In the genomic region with DNA sequence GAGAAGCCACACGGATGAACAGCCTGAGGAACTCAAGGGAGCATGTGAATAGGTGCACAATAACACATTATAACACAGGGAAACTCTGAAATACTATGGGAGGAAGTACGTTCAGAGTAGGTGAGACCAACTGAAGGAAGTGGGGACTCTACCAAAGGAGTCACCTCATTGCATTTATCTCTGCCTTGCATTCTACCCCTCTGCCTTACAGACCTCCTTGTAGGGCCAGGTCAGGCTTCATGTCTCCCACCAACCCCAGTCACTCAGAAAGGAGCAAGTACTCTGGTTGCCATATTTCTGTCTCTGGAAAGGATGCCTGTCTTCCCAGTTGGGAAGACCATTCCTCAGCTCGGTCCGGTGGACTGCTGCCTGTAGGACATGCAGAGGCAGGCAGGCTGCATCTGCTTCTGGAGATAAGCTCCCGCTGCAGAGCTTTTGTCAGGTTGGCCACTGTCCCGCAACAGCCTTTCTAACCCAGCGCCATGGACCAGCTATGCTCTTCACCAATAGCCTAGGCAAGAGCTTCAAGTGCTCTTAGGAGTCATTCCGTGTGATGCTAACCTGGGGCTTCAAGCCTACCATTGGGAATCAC, we compare ENCODE assay signal across 24 cellular contexts. TPM values are rescaled to one million over a fixed set of nuclear protein-coding genes. Genes with fewer than 3 reads are reported as not detected.
"Had no signal": no experiment of that assay in that cellular context is flagged by ENCODE, and none has a peak within 500 bp of the region (broad histone marks: within the 10 kb centered on the region; RNA-seq: fewer than 3 reads in every experiment).

No MANE protein-coding gene starts in this region.

- H3K27ac ChIP-seq: RWPE1 had no signal

- DNase-seq: IMR-90, KBM-7, MV-4-11, NCI-H1048, NCI-H1105, NCI-H1436 treated with DMSO at 0.1 percent for 48 hours, NCI-H1694, NCI-H187 treated with DMSO at 0.1 percent for 48 hours, NCI-H2107, NCI-H2171 treated with DMSO at 0.1 percent for 48 hours, NCI-H345, NCI-H446 treated with DMSO at 0.1 percent for 48 hours, NCI-H510A treated with DMSO at 0.1 percent for 48 hours, NCI-H526, NCI-H774, SHP77, SK-N-SH, SW 1271, T-cell had no signal

- H3K9ac ChIP-seq: SK-N-SH had no signal

- FAIRE-seq: RCC 7860 had no signal

- H3K9me3 ChIP-seq: SK-N-SH had no signal

- H3K4me2 ChIP-seq: SK-N-SH had no signal

RNA-seq across cellular contexts. Expression of a gene that starts 51.6 kb away (rescaled TPM):
- total RNA-seq: HT-29, IMR-90, LHCN-M2, MCF 10A, T-cell had no signal
- polyA plus RNA-seq: IMR-90 had no signal
